ENCODE assay signal across 8 cellular contexts in the genomic region with DNA sequence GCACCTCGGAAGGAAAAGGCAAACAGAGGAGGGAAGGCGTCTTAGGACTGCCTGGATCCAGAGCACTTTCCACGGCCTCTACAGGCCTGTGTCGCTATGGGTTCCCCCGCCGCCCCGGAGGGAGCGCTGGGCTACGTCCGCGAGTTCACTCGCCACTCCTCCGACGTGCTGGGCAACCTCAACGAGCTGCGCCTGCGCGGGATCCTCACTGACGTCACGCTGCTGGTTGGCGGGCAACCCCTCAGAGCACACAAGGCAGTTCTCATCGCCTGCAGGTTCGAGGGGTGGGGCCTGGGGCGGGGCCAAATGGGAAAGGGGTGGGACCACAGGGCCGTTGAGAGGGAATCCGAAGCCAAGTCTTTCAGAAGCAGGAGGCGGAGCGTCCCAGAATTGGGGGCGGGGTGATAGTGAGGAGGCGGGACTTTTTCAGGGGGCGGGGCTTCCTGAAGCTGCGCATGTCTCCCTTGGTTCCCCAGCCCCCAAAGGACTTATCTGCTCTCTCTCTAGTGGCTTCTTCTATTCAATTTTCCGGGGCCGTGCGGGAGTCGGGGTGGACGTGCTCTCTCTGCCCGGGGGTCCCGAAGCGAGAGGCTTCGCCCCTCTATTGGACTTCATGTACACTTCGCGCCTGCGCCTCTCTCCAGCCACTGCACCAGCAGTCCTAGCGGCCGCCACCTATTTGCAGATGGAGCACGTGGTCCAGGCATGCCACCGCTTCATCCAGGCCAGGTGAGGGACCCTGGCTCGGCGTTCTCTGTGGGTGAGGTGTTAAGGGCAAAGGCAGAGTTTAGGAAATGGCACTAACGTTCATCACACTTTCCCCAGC. TPM values are rescaled to one million over a fixed set of nuclear protein-coding genes. Genes with fewer than 3 reads are reported as not detected.
DNase-seq lines count a peak whose midpoint lies in the region; ATAC-seq, FAIRE-seq and TF ChIP-seq lines count a peak whose summit lies in the region.

No MANE protein-coding gene starts in this region.

- DNase-seq in DND-41, result peak; percentile 39
- DNase-seq in LHCN-M2 (ENCODE audit: low read depth), result peak; percentile 60
- DNase-seq in activated CD4-positive, alpha-beta T cell treated with anti-CD3 and anti-CD28 coated beads for 48 hours, result peak; percentile 97
- no peak for DNase-seq in keratinocyte (ENCODE audit: low read depth, low spot score)
- peak; percentile 90 to 95 (median 95) for DNase-seq in stimulated activated CD4-positive, alpha-beta T cell treated with anti-CD3 and anti-CD28 coated beads, Interleukin-12 subunit alpha, Interleukin-12 subunit beta, amount 100 ng/mL, for 48 hours (ENCODE audit: low read depth in 2 of 3, low spot score in 1 of 3)
- DNase-seq in AML-193 (lab: John Stamatoyannopoulos, UW), result no peak

- H2AFZ ChIP-seq in DND-41 (ENCODE audit: low read depth, low read length) (no peak overlapping the region), keratinocyte (ENCODE audit: control insufficient read depth, low read length) (peak overlapping the region; percentile 70)

- H3K9me3 ChIP-seq in DND-41 (ENCODE audit: insufficient read depth, low read length, severe bottlenecking) (no peaks in the 10 kb centered on the region), keratinocyte (ENCODE audit: control insufficient read depth, low read depth, low read length) (no peaks in the 10 kb centered on the region)

- H3K9me1 ChIP-seq in keratinocyte (ENCODE audit: control insufficient read depth, extremely low read depth, insufficient read depth, low read length), result no peaks in the 10 kb centered on the region

- H3K79me2 ChIP-seq in DND-41 (ENCODE audit: insufficient read depth, low read length) (no peaks in the 10 kb centered on the region), keratinocyte (ENCODE audit: control insufficient read depth, insufficient read depth, low read length) (no peaks in the 10 kb centered on the region)

- H3K4me3 ChIP-seq in DND-41 (ENCODE audit: low read depth in 1 of 2, low read length in 2 of 2) (no peak overlapping the region), keratinocyte (ENCODE audit: control insufficient read depth in 2 of 3, extremely low read depth in 1 of 3, insufficient read depth in 2 of 3, low read depth in 1 of 3, low read length in 3 of 3) (peak overlapping the region in 2 of 3 experiments; percentile 10 to 12)

- TF ChIP-seq CTCF in DND-41 (IDR thresholded peaks at IDR 0.05; ENCODE audit: borderline replicate concordance, extremely low read depth, low read length, poor library complexity, severe bottlenecking), result no peak
- no peak for TF ChIP-seq CTCF in keratinocyte (optimal IDR thresholded peaks at IDR 0.05 in 1 of 3, IDR thresholded peaks at IDR 0.05 in 1 of 3, conservative IDR thresholded peaks at IDR 0.05 in 1 of 3; ENCODE audit: extremely low read depth in 1 of 3, insufficient read depth in 2 of 3, low read length in 3 of 3)

- ATAC-seq in DND-41 (ENCODE audit: insufficient read depth, low read depth) (no peak), HG02840 (IDR thresholded peaks at IDR 0.05; ENCODE audit: low FRiP score, unreplicated experiment) (no peak)

- no peak overlapping the region for H3K4me2 ChIP-seq in DND-41 (ENCODE audit: insufficient read depth, low read length)
- H3K4me2 ChIP-seq in keratinocyte (ENCODE audit: control insufficient read depth, extremely low read depth, insufficient read depth, low read depth, low read length), result peak overlapping the region; percentile 56

- H3K4me1 ChIP-seq in DND-41 (ENCODE audit: insufficient read depth, low read length) (peaks cover 14% of the 10 kb centered on the region), keratinocyte (ENCODE audit: control insufficient read depth, extremely low read depth, insufficient read depth, low read length) (peaks cover 2% of the 10 kb centered on the region)

- H3K9ac ChIP-seq in DND-41 (ENCODE audit: low read depth, low read length) (no peak overlapping the region), keratinocyte (ENCODE audit: control insufficient read depth, extremely low read depth, insufficient read depth, low read length) (peak overlapping the region; percentile 18)

- FAIRE-seq in keratinocyte (lab: Jason Lieb, UNC), result peak; percentile 83

- no peaks in the 10 kb centered on the region for H4K20me1 ChIP-seq in DND-41 (ENCODE audit: insufficient read depth, low read length)
- no peaks in the 10 kb centered on the region for H4K20me1 ChIP-seq in keratinocyte (ENCODE audit: control insufficient read depth, extremely low read depth, insufficient read depth, low read length)

- dilution Hi-C loops in keratinocyte (cut with MboI; ENCODE audit: extremely low pct_ligation_motif_present, low sequenced_read_pairs), result no loop called here

- no peaks in the 10 kb centered on the region for H3K36me3 ChIP-seq in DND-41 (ENCODE audit: insufficient read depth, low read length)
- H3K36me3 ChIP-seq in keratinocyte (ENCODE audit: control insufficient read depth in 2 of 2, extremely low read depth in 1 of 2, insufficient read depth in 2 of 2, low read length in 2 of 2), result no peaks in the 10 kb centered on the region

- H3K27me3 ChIP-seq in DND-41 (ENCODE audit: insufficient read depth, low read length, poor library complexity) (no peaks in the 10 kb centered on the region), keratinocyte (ENCODE audit: control insufficient read depth, extremely low read depth, insufficient read depth, low read length) (peaks cover 12% of the 10 kb centered on the region)

- H3K27ac ChIP-seq in DND-41 (ENCODE audit: low read length) (no peak overlapping the region), cingulate gyrus (ENCODE audit: low read depth, low read length) (peak overlapping the region; percentile 69), keratinocyte (ENCODE audit: control insufficient read depth, insufficient read depth, low read length) (no peak overlapping the region)

RNA-seq across cellular contexts. Expression of a gene that starts 0.9 kb away (rescaled TPM):
- total RNA-seq in LHCN-M2 (2014; rRNA removed), result not detected in 2 replicates
- not detected for polyA plus RNA-seq in LHCN-M2 (2012)
- not detected in 3 replicates for polyA plus RNA-seq in keratinocyte
- polyA plus RNA-seq in keratinocyte (2011; ENCODE audit: low read depth), result 0.17 TPM
- not detected in 2 replicates for polyA plus RNA-seq in keratinocyte (2011; cell fraction: cytosol; rRNA removed)
- not detected in 2 replicates for polyA plus RNA-seq in keratinocyte (2011; cell fraction: nucleus; rRNA removed)
- polyA plus RNA-seq in keratinocyte (2012; ENCODE audit: low replicate concordance), result 0.13 TPM in 1 of 2 replicates, not detected in the other
- polyA minus RNA-seq in keratinocyte, result not detected in 3 replicates
- polyA minus RNA-seq in keratinocyte (2011; cell fraction: cytosol; rRNA and poly(A)+ RNA removed), result not detected
- polyA minus RNA-seq in keratinocyte (2011; cell fraction: nucleus; rRNA and poly(A)+ RNA removed), result not detected in 2 replicates

RNA-seq across cellular contexts. Expression of a gene that starts 11.4 kb away (rescaled TPM):
- 161 and 204 TPM in 2 replicates for total RNA-seq in LHCN-M2 (2014; rRNA removed)
- 619 TPM for polyA plus RNA-seq in LHCN-M2 (2012)
- 87.0 to 267 TPM (median 99.7 TPM) in 3 replicates for polyA plus RNA-seq in keratinocyte
- 43.9 TPM for polyA plus RNA-seq in keratinocyte (2011; ENCODE audit: low read depth)
- 161 and 215 TPM in 2 replicates for polyA plus RNA-seq in keratinocyte (2011; cell fraction: cytosol; rRNA removed)
- 74.7 and 90.0 TPM in 2 replicates for polyA plus RNA-seq in keratinocyte (2011; cell fraction: nucleus; rRNA removed)
- 396 and 610 TPM in 2 replicates for polyA plus RNA-seq in keratinocyte (2012; ENCODE audit: low replicate concordance)
- 51.4 to 165 TPM (median 70.6 TPM) in 3 replicates for polyA minus RNA-seq in keratinocyte
- 175 TPM for polyA minus RNA-seq in keratinocyte (2011; cell fraction: cytosol; rRNA and poly(A)+ RNA removed)
- 60.8 and 61.2 TPM in 2 replicates for polyA minus RNA-seq in keratinocyte (2011; cell fraction: nucleus; rRNA and poly(A)+ RNA removed)

RNA-seq across cellular contexts. Expression of a gene that starts 12.0 kb away (rescaled TPM):
- total RNA-seq in LHCN-M2 (2014; rRNA removed), result 0.63 TPM in 1 of 2 replicates, not detected in the other
- polyA plus RNA-seq in LHCN-M2 (2012), result 2.8 TPM
- 2.2 to 6.9 TPM (median 2.7 TPM) in 3 replicates for polyA plus RNA-seq in keratinocyte
- polyA plus RNA-seq in keratinocyte (2011; ENCODE audit: low read depth), result 1.8 TPM
- polyA plus RNA-seq in keratinocyte (2011; cell fraction: cytosol; rRNA removed), result 1.7 and 2.5 TPM in 2 replicates
- 10.5 and 11.0 TPM in 2 replicates for polyA plus RNA-seq in keratinocyte (2011; cell fraction: nucleus; rRNA removed)
- polyA plus RNA-seq in keratinocyte (2012; ENCODE audit: low replicate concordance), result 5.0 and 7.4 TPM in 2 replicates
- 3.6 to 19.2 TPM (median 4.0 TPM) in 3 replicates for polyA minus RNA-seq in keratinocyte
- polyA minus RNA-seq in keratinocyte (2011; cell fraction: cytosol; rRNA and poly(A)+ RNA removed), result 3.3 TPM
- 6.5 and 9.2 TPM in 2 replicates for polyA minus RNA-seq in keratinocyte (2011; cell fraction: nucleus; rRNA and poly(A)+ RNA removed)

RNA-seq across cellular contexts. Expression of a gene that starts 20.1 kb away (rescaled TPM):
- total RNA-seq in LHCN-M2 (2014; rRNA removed), result 0.11 TPM in 1 of 2 replicates, not detected in the other
- 0.12 TPM for polyA plus RNA-seq in LHCN-M2 (2012)
- 0.09 TPM in 1 of 3 replicates, not detected in the others for polyA plus RNA-seq in keratinocyte
- polyA plus RNA-seq in keratinocyte (2011; ENCODE audit: low read depth), result not detected
- not detected in 2 replicates for polyA plus RNA-seq in keratinocyte (2011; cell fraction: cytosol; rRNA removed)
- not detected in 2 replicates for polyA plus RNA-seq in keratinocyte (2011; cell fraction: nucleus; rRNA removed)
- polyA plus RNA-seq in keratinocyte (2012; ENCODE audit: low replicate concordance), result 0.21 and 0.23 TPM in 2 replicates
- polyA minus RNA-seq in keratinocyte, result not detected in 3 replicates
- not detected for polyA minus RNA-seq in keratinocyte (2011; cell fraction: cytosol; rRNA and poly(A)+ RNA removed)
- not detected in 2 replicates for polyA minus RNA-seq in keratinocyte (2011; cell fraction: nucleus; rRNA and poly(A)+ RNA removed)

RNA-seq across cellular contexts. Expression of a gene that starts 27.9 kb away (rescaled TPM):
- not detected in 2 replicates for total RNA-seq in LHCN-M2 (2014; rRNA removed)
- 0.40 TPM for polyA plus RNA-seq in LHCN-M2 (2012)
- polyA plus RNA-seq in keratinocyte, result 0.19 to 0.35 TPM (median 0.22 TPM) in 3 replicates
- not detected for polyA plus RNA-seq in keratinocyte (2011; ENCODE audit: low read depth)
- polyA plus RNA-seq in keratinocyte (2011; cell fraction: cytosol; rRNA removed), result 0.18 and 0.22 TPM in 2 replicates
- 0.20 and 0.33 TPM in 2 replicates for polyA plus RNA-seq in keratinocyte (2011; cell fraction: nucleus; rRNA removed)
- 0.41 and 0.85 TPM in 2 replicates for polyA plus RNA-seq in keratinocyte (2012; ENCODE audit: low replicate concordance)
- 0.13 to 0.20 TPM in 2 of 3 replicates, not detected in the other for polyA minus RNA-seq in keratinocyte
- polyA minus RNA-seq in keratinocyte (2011; cell fraction: cytosol; rRNA and poly(A)+ RNA removed), result not detected
- not detected in 2 replicates for polyA minus RNA-seq in keratinocyte (2011; cell fraction: nucleus; rRNA and poly(A)+ RNA removed)

Comparison
In these comparisons a context has a peak if more than half of its experiments do, and no peak if none do; other contexts are left out.
1. DNase-seq: peak in DND-41 (single experiment), LHCN-M2 (single experiment), activated CD4-positive, alpha-beta T cell treated with anti-CD3 and anti-CD28 coated beads for 48 hours (single experiment) and stimulated activated CD4-positive, alpha-beta T cell treated with anti-CD3 and anti-CD28 coated beads, Interleukin-12 subunit alpha, Interleukin-12 subunit beta, amount 100 ng/mL, for 48 hours (3 of 3); none in keratinocyte (single experiment) and AML-193 (0 of 2).
2. H3K4me3 ChIP-seq: peak in keratinocyte (2 of 3); none in DND-41 (0 of 2).